ENCODE assay signal across 1 cellular context in genomic region chr22:45211435-45211834, GRCh38.
TF ChIP-seq lines count a peak whose summit lies in the region.

No MANE protein-coding gene starts in this region.

TF ChIP-seq in GM12891, 5 proteins besides CTCF, POLR2A, EP300 and RAD21 (continued from another document):
- TF ChIP-seq SPI1 (IDR thresholded peaks at IDR 0.05; ENCODE audit: low read depth, low read length): no peak
